1 cellular context compared by ENCODE assay signal in genomic region chr6:169724554-169725269, GRCh38.
TF ChIP-seq lines count a peak whose summit lies in the region.

No MANE protein-coding gene starts in this region.

TF ChIP-seq in HEK293, 187 proteins besides CTCF, POLR2A, EP300 and RAD21 (continued from another document and continues in another):
- TF ChIP-seq ZBTB26 (tag by site-specific recombination; optimal IDR thresholded peaks at IDR 0.05) (peak; percentile 98), ZBTB7A (tag by site-specific recombination; IDR thresholded peaks at IDR 0.05; ENCODE audit: low read depth) (0 out of 2 replicates have a peak, but pooled peaks have one; percentile 11), ZNF549 (tag by site-specific recombination; IDR thresholded peaks at IDR 0.05) (no peak), ZNF654 (tag by site-specific recombination; IDR thresholded peaks at IDR 0.05; ENCODE audit: low read depth) (no peak), ZNF48 (tag by site-specific recombination; IDR thresholded peaks at IDR 0.05) (no peak), ZNF501 (tag by site-specific recombination; IDR thresholded peaks at IDR 0.05) (peak; percentile 93), ZNF169 (tag by site-specific recombination; IDR thresholded peaks at IDR 0.05) (no peak), ZNF10 (tag by site-specific recombination; IDR thresholded peaks at IDR 0.05) (no peak), ZNF391 (tag by site-specific recombination; IDR thresholded peaks at IDR 0.05; ENCODE audit: borderline replicate concordance, low read depth) (no peak), ZFP69B (tag by site-specific recombination; IDR thresholded peaks at IDR 0.05) (no peak), ZNF404 (tag by site-specific recombination; IDR thresholded peaks at IDR 0.05) (no peak), ZNF830 (tag by site-specific recombination; IDR thresholded peaks at IDR 0.05; ENCODE audit: low read depth) (no peak), OVOL3 (tag by site-specific recombination; IDR thresholded peaks at IDR 0.05) (no peak), ZNF600 (tag by site-specific recombination; IDR thresholded peaks at IDR 0.05) (no peak; the same call in 1 of the 2 replicates), KLF8 (tag by site-specific recombination; IDR thresholded peaks at IDR 0.05) (peak; percentile 72; the same call in 1 of the 2 replicates), ZNF658 (tag by site-specific recombination; IDR thresholded peaks at IDR 0.05) (no peak), ZXDB (tag by site-specific recombination; IDR thresholded peaks at IDR 0.05) (peak; percentile 72), ZIC2 (tag by site-specific recombination; IDR thresholded peaks at IDR 0.05) (peak; percentile 73), PRDM1 (tag by site-specific recombination; IDR thresholded peaks at IDR 0.05) (no peak), ZNF776 (tag by site-specific recombination; IDR thresholded peaks at IDR 0.05; ENCODE audit: borderline replicate concordance) (no peak), ZNF280D (tag by site-specific recombination; IDR thresholded peaks at IDR 0.05) (no peak), PRDM6 (tag by site-specific recombination; IDR thresholded peaks at IDR 0.05) (no peak), REPIN1 (tag by site-specific recombination; IDR thresholded peaks at IDR 0.05; ENCODE audit: low read depth) (no peak), SETDB1 (IDR thresholded peaks at IDR 0.05; ENCODE audit: insufficient read length, low read length) (no peak), ZNF621 (tag by site-specific recombination; IDR thresholded peaks at IDR 0.05) (no peak), ZNF645 (tag by site-specific recombination; IDR thresholded peaks at IDR 0.05) (no peak), ZNF664 (tag by site-specific recombination; IDR thresholded peaks at IDR 0.05) (no peak), ZNF214 (tag by site-specific recombination; IDR thresholded peaks at IDR 0.05; ENCODE audit: borderline replicate concordance) (no peak), ZNF37A (tag by site-specific recombination; IDR thresholded peaks at IDR 0.05) (no peak), ZNF510 (tag by site-specific recombination; IDR thresholded peaks at IDR 0.05; ENCODE audit: insufficient replicate concordance) (no peak), ZNF280C (tag by site-specific recombination; IDR thresholded peaks at IDR 0.05) (no peak), ZNF555 (tag by site-specific recombination; conservative IDR thresholded peaks at IDR 0.05) (no peak), AEBP2 (tag by site-specific recombination; IDR thresholded peaks at IDR 0.05; ENCODE audit: borderline replicate concordance) (no peak), KLF16 (tag by site-specific recombination; IDR thresholded peaks at IDR 0.05) (no peak), ZNF211 (tag by site-specific recombination; IDR thresholded peaks at IDR 0.05; ENCODE audit: low read depth) (no peak), GLI4 (tag by site-specific recombination; IDR thresholded peaks at IDR 0.05) (0 out of 2 replicates have a peak, but pooled peaks have one; percentile 71), ZNF324 (tag by site-specific recombination; IDR thresholded peaks at IDR 0.05) (no peak), SCRT2 (tag by site-specific recombination; IDR thresholded peaks at IDR 0.05) (peak; percentile 55; the same call in 1 of the 2 replicates), ZNF677 (tag by site-specific recombination; IDR thresholded peaks at IDR 0.05) (0 out of 2 replicates have a peak, but pooled peaks have one; percentile 29), BCL6B (tag by site-specific recombination; IDR thresholded peaks at IDR 0.05) (no peak), GLIS1 (tag by site-specific recombination; IDR thresholded peaks at IDR 0.05) (peak; percentile 52), ZSCAN16 (tag by site-specific recombination; IDR thresholded peaks at IDR 0.05) (no peak), ZFP3 (tag by site-specific recombination; IDR thresholded peaks at IDR 0.05; ENCODE audit: low read depth) (no peak), ZNF629 (tag by site-specific recombination; IDR thresholded peaks at IDR 0.05) (no peak), ZNF302 (tag by site-specific recombination; IDR thresholded peaks at IDR 0.05; ENCODE audit: low read depth) (no peak), ZNF747 (tag by site-specific recombination; IDR thresholded peaks at IDR 0.05) (no peak), ZBTB21 (tag by site-specific recombination; IDR thresholded peaks at IDR 0.05) (no peak), ZNF398 (tag by site-specific recombination; IDR thresholded peaks at IDR 0.05) (peak; percentile 51; the same call in 1 of the 2 replicates), ZNF223 (tag by site-specific recombination; IDR thresholded peaks at IDR 0.05) (no peak), ZNF350 (tag by site-specific recombination; IDR thresholded peaks at IDR 0.05) (no peak), ZBTB8A (tag by site-specific recombination; IDR thresholded peaks at IDR 0.05) (peak; percentile 74), WT1 (tag by site-specific recombination; IDR thresholded peaks at IDR 0.05) (no peak; the same call in 1 of the 2 replicates), HIC1 (tag by site-specific recombination; IDR thresholded peaks at IDR 0.05) (peak; percentile 65; the same call in 1 of the 2 replicates)
